ENCODE assay signal across 15 cellular contexts in genomic region chr4:142566780-142567179, GRCh38.
DNase-seq lines count a peak whose midpoint lies in the region; ATAC-seq and TF ChIP-seq lines count a peak whose summit lies in the region.
"Had no signal": no experiment of that assay in that cellular context is flagged by ENCODE, and none has a peak within 500 bp of the region (broad histone marks: within the 10 kb centered on the region; RNA-seq: fewer than 3 reads in every experiment).

No MANE protein-coding gene starts in this region.

- H3K4me1 ChIP-seq in neural progenitor cell, result peaks cover 20% of the 10 kb centered on the region

- no peak overlapping the region for H3K9ac ChIP-seq in neural progenitor cell

- H3K4me1 Mint-ChIP-seq in activated CD8-positive, alpha-beta memory T cell treated with anti-CD3 and anti-CD28 coated beads, Interleukin-2, amount 10 ng/mL, durations not matched to agents 7 days and 5 days, result peaks cover 33% of the 10 kb centered on the region
- peaks cover 44% of the 10 kb centered on the region for H3K4me1 Mint-ChIP-seq in T-helper 1 cell treated with Interleukin-12 subunit alpha and Interleukin-12 subunit beta and Interleukin-4 antibody, amounts not matched to agents 30 μg/mL and 1 μg/mL, for 36 hours (ENCODE audit: low read depth)
- H3K4me1 Mint-ChIP-seq in central memory CD8-positive, alpha-beta T cell, result peaks cover 28% of the 10 kb centered on the region
- H3K4me1 Mint-ChIP-seq in neural progenitor cell, result peaks cover 13% of the 10 kb centered on the region

- peaks cover 10% of the 10 kb centered on the region for H3F3A ChIP-seq in neural progenitor cell (ENCODE audit: low read depth)

- H3K9me3 ChIP-seq in neural progenitor cell (ENCODE audit: low read depth), result no peaks in the 10 kb centered on the region

- H3K4me3 Mint-ChIP-seq in activated CD8-positive, alpha-beta memory T cell treated with anti-CD3 and anti-CD28 coated beads, Interleukin-2, amount 10 ng/mL, durations not matched to agents 7 days and 5 days, result peak overlapping the region; percentile 79
- H3K4me3 Mint-ChIP-seq in T-helper 1 cell treated with Interleukin-12 subunit alpha and Interleukin-12 subunit beta and Interleukin-4 antibody, amounts not matched to agents 30 μg/mL and 1 μg/mL, for 36 hours, result peak overlapping the region; percentile 86
- H3K4me3 Mint-ChIP-seq in central memory CD8-positive, alpha-beta T cell, result peak overlapping the region; percentile 79
- H3K4me3 Mint-ChIP-seq in neural progenitor cell, result no peak overlapping the region
- H3K4me3 Mint-ChIP-seq: nephron progenitor cell had no signal

- H3K27ac Mint-ChIP-seq in activated CD8-positive, alpha-beta memory T cell treated with anti-CD3 and anti-CD28 coated beads, Interleukin-2, amount 10 ng/mL, durations not matched to agents 7 days and 5 days, result peak overlapping the region; percentile 90
- peak overlapping the region; percentile 91 for H3K27ac Mint-ChIP-seq in T-helper 1 cell treated with Interleukin-12 subunit alpha and Interleukin-12 subunit beta and Interleukin-4 antibody, amounts not matched to agents 30 μg/mL and 1 μg/mL, for 36 hours
- peak overlapping the region; percentile 93 for H3K27ac Mint-ChIP-seq in central memory CD8-positive, alpha-beta T cell (ENCODE audit: low read depth)
- no peak overlapping the region for H3K27ac Mint-ChIP-seq in neural progenitor cell
- H3K27ac Mint-ChIP-seq: nephron progenitor cell had no signal

- no peaks in the 10 kb centered on the region for H3K27me3 Mint-ChIP-seq in activated CD8-positive, alpha-beta memory T cell treated with anti-CD3 and anti-CD28 coated beads, Interleukin-2, amount 10 ng/mL, durations not matched to agents 7 days and 5 days
- no peaks in the 10 kb centered on the region for H3K27me3 Mint-ChIP-seq in T-helper 1 cell treated with Interleukin-12 subunit alpha and Interleukin-12 subunit beta and Interleukin-4 antibody, amounts not matched to agents 30 μg/mL and 1 μg/mL, for 36 hours (ENCODE audit: low read depth)
- H3K27me3 Mint-ChIP-seq in central memory CD8-positive, alpha-beta T cell, result no peaks in the 10 kb centered on the region
- H3K27me3 Mint-ChIP-seq in neural progenitor cell (ENCODE audit: insufficient read depth, low read depth), result no peaks in the 10 kb centered on the region

- no peaks in the 10 kb centered on the region for H3K79me2 ChIP-seq in neural progenitor cell (ENCODE audit: low read depth)

- no peak overlapping the region for H2AFZ ChIP-seq in neural progenitor cell (replicated peaks)

- H3K4me2 ChIP-seq in neural progenitor cell, result peak overlapping the region; percentile 57

- no peaks in the 10 kb centered on the region for H3K36me3 ChIP-seq in neural progenitor cell

- no peak for DNase-seq in activated CD8-positive, alpha-beta memory T cell treated with anti-CD3 and anti-CD28 coated beads, Interleukin-2, amount 10 ng/mL, durations not matched to agents 7 days and 5 days
- no peak for DNase-seq in activated CD8-positive, alpha-beta memory T cell treated with anti-CD3 and anti-CD28 coated beads, Interleukin-2, amount 50 U/mL, for 4 hours
- no peak for DNase-seq in central memory CD8-positive, alpha-beta T cell (ENCODE audit: low spot score in 2 of 2)
- DNase-seq in neural progenitor cell (ENCODE audit: low spot score), result no peak
- DNase-seq in iPS-NIHi11 (ENCODE audit: low spot score), result no peak
- DNase-seq in substantia nigra (lab: John Stamatoyannopoulos, UW), result no peak
- no peak for DNase-seq in MV-4-11 (lab: John Stamatoyannopoulos, UW)
- DNase-seq: ACHN, GF-D8, left cardiac atrium, NCI-H187 treated with DMSO at 0.1 percent for 48 hours, NCI-H526 treated with DMSO at 0.1 percent for 48 hours, nephron progenitor cell, right cardiac atrium had no signal

- CTCF ChIA-PET in activated CD8-positive, alpha-beta memory T cell treated with anti-CD3 and anti-CD28 coated beads, Interleukin-2, amount 10 ng/mL, durations not matched to agents 7 days and 5 days (lab: Charles Lee), result interaction anchor here (1.1 to 3.3 kb wide), 7 partner anchors 14 to 215 kb away, joined by 3 to 26 read pairs (median 3); no protein-coding TSS in a partner anchor

- H3K27me3 ChIP-seq in neural progenitor cell, result no peaks in the 10 kb centered on the region

- peak; percentile 56 for ATAC-seq in activated CD8-positive, alpha-beta memory T cell treated with anti-CD3 and anti-CD28 coated beads, Interleukin-2, amount 10 ng/mL, durations not matched to agents 7 days and 5 days
- ATAC-seq in central memory CD8-positive, alpha-beta T cell (replicated peaks; ENCODE audit: extremely low read depth, poor library complexity, severe bottlenecking), result peak; percentile 27
- ATAC-seq: right cardiac atrium had no signal

- no peaks in the 10 kb centered on the region for H3K9me3 Mint-ChIP-seq in activated CD8-positive, alpha-beta memory T cell treated with anti-CD3 and anti-CD28 coated beads, Interleukin-2, amount 10 ng/mL, durations not matched to agents 7 days and 5 days (ENCODE audit: low read depth)
- H3K9me3 Mint-ChIP-seq in T-helper 1 cell treated with Interleukin-12 subunit alpha and Interleukin-12 subunit beta and Interleukin-4 antibody, amounts not matched to agents 30 μg/mL and 1 μg/mL, for 36 hours, result no peaks in the 10 kb centered on the region
- H3K9me3 Mint-ChIP-seq in central memory CD8-positive, alpha-beta T cell, result no peaks in the 10 kb centered on the region
- H3K9me3 Mint-ChIP-seq in neural progenitor cell, result no peaks in the 10 kb centered on the region

- H3K36me3 Mint-ChIP-seq in activated CD8-positive, alpha-beta memory T cell treated with anti-CD3 and anti-CD28 coated beads, Interleukin-2, amount 10 ng/mL, durations not matched to agents 7 days and 5 days, result no peaks in the 10 kb centered on the region
- H3K36me3 Mint-ChIP-seq in T-helper 1 cell treated with Interleukin-12 subunit alpha and Interleukin-12 subunit beta and Interleukin-4 antibody, amounts not matched to agents 30 μg/mL and 1 μg/mL, for 36 hours (ENCODE audit: low read depth), result peaks cover 11% of the 10 kb centered on the region
- H3K36me3 Mint-ChIP-seq in central memory CD8-positive, alpha-beta T cell (ENCODE audit: insufficient read depth), result no peaks in the 10 kb centered on the region
- no peaks in the 10 kb centered on the region for H3K36me3 Mint-ChIP-seq in neural progenitor cell

- no peak for TF ChIP-seq CTCF in neural progenitor cell (IDR thresholded peaks at IDR 0.05)

- no peaks in the 10 kb centered on the region for H4K20me1 ChIP-seq in neural progenitor cell (ENCODE audit: low read depth)

- H3K27ac ChIP-seq in neural progenitor cell, result no peak overlapping the region
- no peak overlapping the region for H3K27ac ChIP-seq in substantia nigra (ENCODE audit: low read depth, low read length, poor library complexity, severe bottlenecking)

- H3K4me3 ChIP-seq in neural progenitor cell, result no peak overlapping the region
